23 cellular contexts compared by ENCODE assay signal in the genomic region with DNA sequence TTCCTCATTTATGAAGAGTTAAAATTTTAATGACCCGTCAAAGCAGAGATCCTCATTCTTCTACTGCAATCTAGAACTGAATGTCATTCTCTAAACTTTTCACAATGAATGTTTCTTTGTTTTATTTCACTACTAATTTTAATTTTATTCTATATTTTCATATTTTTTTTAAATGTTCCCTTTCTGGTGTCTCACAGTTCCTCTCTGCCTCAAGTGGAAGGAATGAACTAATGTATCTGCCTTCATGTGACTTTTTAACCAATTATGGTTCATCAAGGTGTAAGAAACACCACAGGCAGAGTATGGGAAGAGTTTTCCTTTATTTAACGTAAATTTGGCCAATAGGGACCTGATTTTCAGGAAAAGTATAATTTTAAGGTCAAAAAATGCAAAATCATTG.
DNase-seq lines count a peak whose midpoint lies in the region; ATAC-seq and TF ChIP-seq lines count a peak whose summit lies in the region.
"Had no signal": no experiment of that assay in that cellular context is flagged by ENCODE, and none has a peak within 500 bp of the region (broad histone marks: within the 10 kb centered on the region; RNA-seq: fewer than 3 reads in every experiment).

No MANE protein-coding gene starts in this region.

- DNase-seq in GM23338 (ENCODE audit: low spot score): peak; percentile 20
- no peak for DNase-seq in PC-9
- no peak for DNase-seq in epithelial cell of proximal tubule (ENCODE audit: low read depth)
- DNase-seq in progenitor cell of endocrine pancreas (ENCODE audit: low spot score, unreplicated experiment): no peak
- no peak for DNase-seq in amniotic stem cell (lab: John Stamatoyannopoulos, UW)
- DNase-seq in effector CD8-positive, alpha-beta T cell (lab: John Stamatoyannopoulos, UW): no peak
- no peak for DNase-seq in natural killer cell treated with Interleukin-12 subunit alpha and Interleukin-12 subunit beta and Interleukin-15 and Interleukin-18, amount 100 ng/mL, for 72 hours (ENCODE audit: low spot score)
- DNase-seq: CD8-positive, alpha-beta memory T cell; EL; GF-D8; H7; HFFc6; NCI-H1092; NCI-H1436; NCI-H187 treated with DMSO at 0.1 percent for 48 hours; NCI-H2107; NCI-H510A treated with DMSO at 0.1 percent for 48 hours; NCI-H748 treated with DMSO at 0.1 percent for 48 hours; SIG-M5 had no signal

- H3K4me3 ChIP-seq in GM23338 (no peak overlapping the region), PC-9 (no peak overlapping the region), epithelial cell of proximal tubule (ENCODE audit: low read depth, low read length) (no peak overlapping the region), gastroesophageal sphincter (no peak overlapping the region)
- H3K4me3 ChIP-seq: BLaER1 treated with 17β-estradiol and CSF1 and Interleukin-3, amounts not matched to agents 10 nM and 100 nM; K562 had no signal

- no peak for TF ChIP-seq POLR2A in gastroesophageal sphincter (IDR thresholded peaks at IDR 0.05)

- no TSS peak for BruUV-seq in PC-9 (replicated peaks; lab: Mats Ljungman, UMichigan)

- H3K27ac ChIP-seq in GM23338 (ENCODE audit: low read depth) (no peak overlapping the region), PC-9 (no peak overlapping the region), gastroesophageal sphincter (no peak overlapping the region)
- H3K27ac ChIP-seq: BLaER1 treated with 17β-estradiol and CSF1 and Interleukin-3, amounts not matched to agents 10 nM and 100 nM had no signal

- no peaks in the 10 kb centered on the region for H3K79me2 ChIP-seq in GM23338 (replicated peaks; ENCODE audit: insufficient read depth)
- H3K79me2 ChIP-seq in PC-9 (ENCODE audit: low read depth): no peaks in the 10 kb centered on the region

- no peak overlapping the region for H2AFZ ChIP-seq in GM23338
- H2AFZ ChIP-seq in PC-9: no peak overlapping the region

- ATAC-seq in GM23338: no peak
- no peak for ATAC-seq in gastroesophageal sphincter
- ATAC-seq in natural killer cell treated with Interleukin-12 subunit alpha and Interleukin-12 subunit beta and Interleukin-15 and Interleukin-18, amount 100 ng/mL, for 72 hours: no peak
- ATAC-seq: K562, Panc1 had no signal

- H3K9me3 ChIP-seq in PC-9 (ENCODE audit: insufficient read depth, low read depth) (no peaks in the 10 kb centered on the region), gastroesophageal sphincter (no peaks in the 10 kb centered on the region)
- H3K9me3 ChIP-seq: BLaER1 treated with 17β-estradiol and CSF1 and Interleukin-3, amounts not matched to agents 10 nM and 100 nM had no signal

- no peaks in the 10 kb centered on the region for H3K27me3 ChIP-seq in GM23338 (ENCODE audit: insufficient read depth)
- no peaks in the 10 kb centered on the region for H3K27me3 ChIP-seq in PC-9 (ENCODE audit: insufficient read depth, low read depth)
- H3K27me3 ChIP-seq in gastroesophageal sphincter: no peaks in the 10 kb centered on the region
- H3K27me3 ChIP-seq: BLaER1 treated with 17β-estradiol and CSF1 and Interleukin-3, amounts not matched to agents 10 nM and 100 nM had no signal

- no peak overlapping the region for H3K4me3 Mint-ChIP-seq in GM23338
- no peak overlapping the region for H3K4me3 Mint-ChIP-seq in progenitor cell of endocrine pancreas (ENCODE audit: low read depth)
- no peak overlapping the region for H3K4me3 Mint-ChIP-seq in natural killer cell treated with Interleukin-12 subunit alpha and Interleukin-12 subunit beta and Interleukin-15 and Interleukin-18, amount 100 ng/mL, for 72 hours
- H3K4me3 Mint-ChIP-seq: CD8-positive, alpha-beta memory T cell; HFFc6 had no signal

- H3K9me2 ChIP-seq in GM23338 (ENCODE audit: insufficient read depth) (no peaks in the 10 kb centered on the region; the same call in 1 of the 2 replicates), PC-9 (ENCODE audit: insufficient read depth) (no peaks in the 10 kb centered on the region)

- 82 to 100% methylated on average over 1 to 2 of the region's 2 CpGs for WGBS in gastroesophageal sphincter (ENCODE audit: low coverage in 1 of 2), 2 donors

- no peak for TF ChIP-seq EP300 in gastroesophageal sphincter (IDR thresholded peaks at IDR 0.05)

- POLR2A ChIA-PET in PC-9 (lab: Charles Lee; ENCODE audit: unreplicated experiment): no interaction called here

- no peaks in the 10 kb centered on the region for H3K36me3 ChIP-seq in GM23338 (ENCODE audit: insufficient read depth)
- H3K36me3 ChIP-seq in PC-9 (ENCODE audit: low read depth): no peaks in the 10 kb centered on the region
- H3K36me3 ChIP-seq in gastroesophageal sphincter: no peaks in the 10 kb centered on the region
- H3K36me3 ChIP-seq: BLaER1 treated with 17β-estradiol and CSF1 and Interleukin-3, amounts not matched to agents 10 nM and 100 nM had no signal

- H3K4me1 ChIP-seq in GM23338 (ENCODE audit: insufficient read depth): peaks cover 14% of the 10 kb centered on the region
- H3K4me1 ChIP-seq in PC-9 (replicated peaks; ENCODE audit: insufficient read depth): no peaks in the 10 kb centered on the region
- no peaks in the 10 kb centered on the region for H3K4me1 ChIP-seq in gastroesophageal sphincter
- H3K4me1 ChIP-seq: BLaER1 treated with 17β-estradiol and CSF1 and Interleukin-3, amounts not matched to agents 10 nM and 100 nM had no signal

- no peak overlapping the region for H3K27ac Mint-ChIP-seq in GM23338
- no peak overlapping the region for H3K27ac Mint-ChIP-seq in progenitor cell of endocrine pancreas
- no peak overlapping the region for H3K27ac Mint-ChIP-seq in natural killer cell treated with Interleukin-12 subunit alpha and Interleukin-12 subunit beta and Interleukin-15 and Interleukin-18, amount 100 ng/mL, for 72 hours
- H3K27ac Mint-ChIP-seq: CD8-positive, alpha-beta memory T cell; HFFc6 had no signal

- TF ChIP-seq CTCF in GM23338 (conservative IDR thresholded peaks at IDR 0.05; ENCODE audit: low read depth in 2 of 2) (no peak; a peak in 2 of 4 replicates), PC-9 (conservative IDR thresholded peaks at IDR 0.05) (peak; percentile 51), epithelial cell of proximal tubule (conservative IDR thresholded peaks at IDR 0.05; ENCODE audit: low read depth, low read length) (peak; percentile 34), progenitor cell of endocrine pancreas (IDR thresholded peaks at IDR 0.05; ENCODE audit: unreplicated experiment) (peak; percentile 46), gastroesophageal sphincter (IDR thresholded peaks at IDR 0.05) (no peak)

- H4K20me1 ChIP-seq in GM23338 (replicated peaks; ENCODE audit: insufficient read depth) (no peaks in the 10 kb centered on the region), PC-9 (ENCODE audit: insufficient read depth) (no peaks in the 10 kb centered on the region)
- H4K20me1 ChIP-seq: BLaER1 treated with 17β-estradiol and CSF1 and Interleukin-3, amounts not matched to agents 10 nM and 100 nM had no signal

- H3K36me3 Mint-ChIP-seq in GM23338 (ENCODE audit: low read depth): no peaks in the 10 kb centered on the region
- H3K36me3 Mint-ChIP-seq in progenitor cell of endocrine pancreas (ENCODE audit: insufficient read depth): no peaks in the 10 kb centered on the region
- H3K36me3 Mint-ChIP-seq in natural killer cell treated with Interleukin-12 subunit alpha and Interleukin-12 subunit beta and Interleukin-15 and Interleukin-18, amount 100 ng/mL, for 72 hours: no peaks in the 10 kb centered on the region
- H3K36me3 Mint-ChIP-seq: CD8-positive, alpha-beta memory T cell had no signal

- H3K9me3 Mint-ChIP-seq in GM23338 (no peaks in the 10 kb centered on the region), progenitor cell of endocrine pancreas (ENCODE audit: low read depth) (no peaks in the 10 kb centered on the region)
- no peaks in the 10 kb centered on the region for H3K9me3 Mint-ChIP-seq in natural killer cell treated with Interleukin-12 subunit alpha and Interleukin-12 subunit beta and Interleukin-15 and Interleukin-18, amount 100 ng/mL, for 72 hours

- H3K4me2 ChIP-seq in GM23338 (no peak overlapping the region), PC-9 (no peak overlapping the region)
- H3K4me2 ChIP-seq: BLaER1 treated with 17β-estradiol and CSF1 and Interleukin-3, amounts not matched to agents 10 nM and 100 nM had no signal

- no peaks in the 10 kb centered on the region for H3F3A ChIP-seq in GM23338 (replicated peaks; ENCODE audit: low read depth)
- H3F3A ChIP-seq in PC-9 (ENCODE audit: insufficient read depth, low read depth): no peaks in the 10 kb centered on the region

- H3K4me1 Mint-ChIP-seq in GM23338 (peaks cover 26% of the 10 kb centered on the region), progenitor cell of endocrine pancreas (ENCODE audit: low read depth) (peaks cover 10% of the 10 kb centered on the region)
- H3K4me1 Mint-ChIP-seq in natural killer cell treated with Interleukin-12 subunit alpha and Interleukin-12 subunit beta and Interleukin-15 and Interleukin-18, amount 100 ng/mL, for 72 hours (ENCODE audit: low read depth in 2 of 2): no peaks in the 10 kb centered on the region
- H3K4me1 Mint-ChIP-seq: CD8-positive, alpha-beta memory T cell had no signal

- peaks cover 1% of the 10 kb centered on the region for H3K27me3 Mint-ChIP-seq in GM23338 (ENCODE audit: insufficient read depth, low read depth, poor library complexity)
- no peaks in the 10 kb centered on the region for H3K27me3 Mint-ChIP-seq in progenitor cell of endocrine pancreas
- H3K27me3 Mint-ChIP-seq in natural killer cell treated with Interleukin-12 subunit alpha and Interleukin-12 subunit beta and Interleukin-15 and Interleukin-18, amount 100 ng/mL, for 72 hours: no peaks in the 10 kb centered on the region
- H3K27me3 Mint-ChIP-seq: CD8-positive, alpha-beta memory T cell had no signal

- CTCF ChIA-PET in PC-9 (lab: Charles Lee): no interaction called here

- intact Hi-C loops in PC-9 (cut with micrococcal nuclease; ENCODE audit: unreplicated experiment): no loop called here

TF ChIP-seq in GM23338, 12 proteins besides CTCF, POLR2A, EP300 and RAD21 (continues in another document):
- no peak for TF ChIP-seq CREB1 (CRISPR knock-in tag; IDR thresholded peaks at IDR 0.05; ENCODE audit: low read depth)

Comparison
In these comparisons a context has a peak if more than half of its experiments do, and no peak if none do; other contexts are left out.
1. CTCF ChIP-seq: peak in PC-9 (single experiment), epithelial cell of proximal tubule (single experiment) and progenitor cell of endocrine pancreas (single experiment); none in GM23338 (0 of 2) and gastroesophageal sphincter (0 of 4).